ENCODE assay signal across 1 cellular context in the genomic region with DNA sequence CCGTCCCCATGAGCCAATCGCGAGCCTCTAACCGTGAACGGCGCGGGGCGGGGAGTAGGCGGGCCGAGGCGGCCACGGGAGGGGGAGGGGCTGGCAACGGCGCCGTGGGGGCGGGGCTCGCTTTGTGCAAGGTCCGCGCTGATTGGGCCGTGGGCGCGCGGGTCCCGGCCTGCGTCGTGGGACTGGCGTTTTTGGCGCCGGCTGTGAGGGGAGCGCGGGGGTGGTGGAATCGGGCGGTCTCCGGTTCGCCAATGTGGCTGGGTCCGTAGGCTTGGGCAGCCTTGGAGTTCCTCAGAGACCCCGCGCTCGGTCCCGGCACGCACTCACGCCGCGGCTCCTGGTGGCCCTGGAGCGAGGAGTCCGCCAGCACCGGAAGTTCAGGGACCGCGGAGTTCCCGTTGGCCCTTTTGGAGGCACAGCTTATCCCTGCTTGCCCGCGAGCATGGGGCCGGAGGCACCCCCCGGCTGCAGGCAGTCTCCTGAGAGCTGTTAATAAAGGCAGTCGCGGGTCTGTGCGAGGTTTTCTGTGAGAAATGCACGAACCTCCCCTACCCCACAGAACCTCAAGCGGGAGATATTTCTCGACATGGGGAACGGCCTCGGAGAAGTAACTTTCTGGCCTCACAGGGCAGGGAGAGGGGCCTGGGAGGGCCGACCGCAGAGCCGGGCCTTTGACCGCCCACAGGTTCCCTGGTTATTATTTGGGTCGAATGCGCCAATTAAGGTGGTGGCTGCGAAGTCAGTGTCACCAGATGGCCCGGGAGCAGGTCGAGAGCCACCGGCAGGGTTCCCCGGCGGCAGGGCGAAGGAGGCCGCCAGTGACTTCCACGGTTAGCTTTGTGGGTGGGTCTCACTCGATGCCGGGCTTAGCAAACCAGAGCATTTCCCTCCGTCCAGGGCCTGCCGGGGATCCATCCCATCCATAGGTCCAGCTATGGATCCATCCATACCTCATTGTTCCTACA.
TF ChIP-seq lines count a peak whose summit lies in the region.

No MANE protein-coding gene starts in this region.

TF ChIP-seq in K562, 482 proteins besides CTCF, POLR2A, EP300 and RAD21 (continued from another document):
- TF ChIP-seq, protein P1, sequence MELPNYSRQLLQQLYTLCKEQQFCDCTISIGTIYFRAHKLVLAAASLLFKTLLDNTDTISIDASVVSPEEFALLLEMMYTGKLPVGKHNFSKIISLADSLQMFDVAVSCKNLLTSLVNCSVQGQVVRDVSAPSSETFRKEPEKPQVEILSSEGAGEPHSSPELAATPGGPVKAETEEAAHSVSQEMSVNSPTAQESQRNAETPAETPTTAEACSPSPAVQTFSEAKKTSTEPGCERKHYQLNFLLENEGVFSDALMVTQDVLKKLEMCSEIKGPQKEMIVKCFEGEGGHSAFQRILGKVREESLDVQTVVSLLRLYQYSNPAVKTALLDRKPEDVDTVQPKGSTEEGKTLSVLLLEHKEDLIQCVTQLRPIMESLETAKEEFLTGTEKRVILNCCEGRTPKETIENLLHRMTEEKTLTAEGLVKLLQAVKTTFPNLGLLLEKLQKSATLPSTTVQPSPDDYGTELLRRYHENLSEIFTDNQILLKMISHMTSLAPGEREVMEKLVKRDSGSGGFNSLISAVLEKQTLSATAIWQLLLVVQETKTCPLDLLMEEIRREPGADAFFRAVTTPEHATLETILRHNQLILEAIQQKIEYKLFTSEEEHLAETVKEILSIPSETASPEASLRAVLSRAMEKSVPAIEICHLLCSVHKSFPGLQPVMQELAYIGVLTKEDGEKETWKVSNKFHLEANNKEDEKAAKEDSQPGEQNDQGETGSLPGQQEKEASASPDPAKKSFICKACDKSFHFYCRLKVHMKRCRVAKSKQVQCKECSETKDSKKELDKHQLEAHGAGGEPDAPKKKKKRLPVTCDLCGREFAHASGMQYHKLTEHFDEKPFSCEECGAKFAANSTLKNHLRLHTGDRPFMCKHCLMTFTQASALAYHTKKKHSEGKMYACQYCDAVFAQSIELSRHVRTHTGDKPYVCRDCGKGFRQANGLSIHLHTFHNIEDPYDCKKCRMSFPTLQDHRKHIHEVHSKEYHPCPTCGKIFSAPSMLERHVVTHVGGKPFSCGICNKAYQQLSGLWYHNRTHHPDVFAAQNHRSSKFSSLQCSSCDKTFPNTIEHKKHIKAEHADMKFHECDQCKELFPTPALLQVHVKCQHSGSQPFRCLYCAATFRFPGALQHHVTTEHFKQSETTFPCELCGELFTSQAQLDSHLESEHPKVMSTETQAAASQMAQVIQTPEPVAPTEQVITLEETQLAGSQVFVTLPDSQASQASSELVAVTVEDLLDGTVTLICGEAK (IDR thresholded peaks at IDR 0.05) = peak; percentile 68
- TF ChIP-seq, protein P1 (CRISPR knock-in tag; IDR thresholded peaks at IDR 0.05) = 0 out of 2 replicates have a peak, but pooled peaks have one; percentile 29
- no peak for TF ChIP-seq ASH1L (IDR thresholded peaks at IDR 0.05; ENCODE audit: borderline replicate concordance, low read depth, partially characterized antibody)
- peak; percentile 62 for TF ChIP-seq ETV1 (tag; conservative IDR thresholded peaks at IDR 0.05; ENCODE audit: low read depth)
- TF ChIP-seq TSC22D4 (tag; IDR thresholded peaks at IDR 0.05) = no peak
- 0 out of 2 replicates have a peak, but pooled peaks have one; percentile 14 for TF ChIP-seq NR3C1 (CRISPR knock-in tag; IDR thresholded peaks at IDR 0.05)
- TF ChIP-seq, protein P2, sequence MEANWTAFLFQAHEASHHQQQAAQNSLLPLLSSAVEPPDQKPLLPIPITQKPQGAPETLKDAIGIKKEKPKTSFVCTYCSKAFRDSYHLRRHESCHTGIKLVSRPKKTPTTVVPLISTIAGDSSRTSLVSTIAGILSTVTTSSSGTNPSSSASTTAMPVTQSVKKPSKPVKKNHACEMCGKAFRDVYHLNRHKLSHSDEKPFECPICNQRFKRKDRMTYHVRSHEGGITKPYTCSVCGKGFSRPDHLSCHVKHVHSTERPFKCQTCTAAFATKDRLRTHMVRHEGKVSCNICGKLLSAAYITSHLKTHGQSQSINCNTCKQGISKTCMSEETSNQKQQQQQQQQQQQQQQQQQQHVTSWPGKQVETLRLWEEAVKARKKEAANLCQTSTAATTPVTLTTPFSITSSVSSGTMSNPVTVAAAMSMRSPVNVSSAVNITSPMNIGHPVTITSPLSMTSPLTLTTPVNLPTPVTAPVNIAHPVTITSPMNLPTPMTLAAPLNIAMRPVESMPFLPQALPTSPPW (CRISPR knock-in tag; IDR thresholded peaks at IDR 0.05) = peak; percentile 75
- TF ChIP-seq ATF1 (CRISPR knock-in tag; IDR thresholded peaks at IDR 0.05) = no peak
- no peak for TF ChIP-seq ATF1 (tag; IDR thresholded peaks at IDR 0.05)
- TF ChIP-seq CREB1 (IDR thresholded peaks at IDR 0.05) = peak; percentile 16; the same call in 1 of the 2 replicates
- TF ChIP-seq CREB1 (CRISPR knock-in tag; IDR thresholded peaks at IDR 0.05) = no peak
- TF ChIP-seq NFIC (IDR thresholded peaks at IDR 0.05) = 0 out of 2 replicates have a peak, but pooled peaks have one; percentile 2
- TF ChIP-seq MYC (IDR thresholded peaks at IDR 0.05; ENCODE audit: low read depth, low read length) = no peak
- 0 out of 2 replicates have a peak, but pooled peaks have one; percentile 54 for TF ChIP-seq MYC (CRISPR knock-in tag; IDR thresholded peaks at IDR 0.05; ENCODE audit: borderline replicate concordance, low read depth)
- TF ChIP-seq, protein P3, sequence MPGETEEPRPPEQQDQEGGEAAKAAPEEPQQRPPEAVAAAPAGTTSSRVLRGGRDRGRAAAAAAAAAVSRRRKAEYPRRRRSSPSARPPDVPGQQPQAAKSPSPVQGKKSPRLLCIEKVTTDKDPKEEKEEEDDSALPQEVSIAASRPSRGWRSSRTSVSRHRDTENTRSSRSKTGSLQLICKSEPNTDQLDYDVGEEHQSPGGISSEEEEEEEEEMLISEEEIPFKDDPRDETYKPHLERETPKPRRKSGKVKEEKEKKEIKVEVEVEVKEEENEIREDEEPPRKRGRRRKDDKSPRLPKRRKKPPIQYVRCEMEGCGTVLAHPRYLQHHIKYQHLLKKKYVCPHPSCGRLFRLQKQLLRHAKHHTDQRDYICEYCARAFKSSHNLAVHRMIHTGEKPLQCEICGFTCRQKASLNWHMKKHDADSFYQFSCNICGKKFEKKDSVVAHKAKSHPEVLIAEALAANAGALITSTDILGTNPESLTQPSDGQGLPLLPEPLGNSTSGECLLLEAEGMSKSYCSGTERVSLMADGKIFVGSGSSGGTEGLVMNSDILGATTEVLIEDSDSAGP (CRISPR knock-in tag; IDR thresholded peaks at IDR 0.05) = no peak
- peak; percentile 6; the same call in 1 of the 2 replicates for TF ChIP-seq RBFOX2 (IDR thresholded peaks at IDR 0.05; ENCODE audit: low read depth, low read length)
- TF ChIP-seq RB1 (IDR thresholded peaks at IDR 0.05; ENCODE audit: low read depth) = peak; percentile 65; the same call in 1 of the 2 replicates
- peak; percentile 89 for TF ChIP-seq POLR2H (tag; IDR thresholded peaks at IDR 0.05; ENCODE audit: low read depth)
- peak in 1 of 2 experiments; percentile 22; a peak in 1 of 4 replicates for TF ChIP-seq NRF1 (conservative IDR thresholded peaks at IDR 0.05 in 1 of 2, IDR thresholded peaks at IDR 0.05 in 1 of 2)
- no peak for TF ChIP-seq NR1H2 (CRISPR knock-in tag; IDR thresholded peaks at IDR 0.05)
- TF ChIP-seq MTA2 (IDR thresholded peaks at IDR 0.05; ENCODE audit: low read depth) = no peak
- peak; percentile 51; the same call in 1 of the 2 replicates for TF ChIP-seq L3MBTL2 (IDR thresholded peaks at IDR 0.05)
- TF ChIP-seq GABPB1 (CRISPR knock-in tag; IDR thresholded peaks at IDR 0.05) = peak; percentile 75
- peak; percentile 62 for TF ChIP-seq POLR2G (IDR thresholded peaks at IDR 0.05; ENCODE audit: low read depth, low read length)
- peak; percentile 72 for TF ChIP-seq ZFX (CRISPR knock-in tag; IDR thresholded peaks at IDR 0.05)
- TF ChIP-seq EGR1 (conservative IDR thresholded peaks at IDR 0.05) = peak; percentile 91
- TF ChIP-seq, protein P4, sequence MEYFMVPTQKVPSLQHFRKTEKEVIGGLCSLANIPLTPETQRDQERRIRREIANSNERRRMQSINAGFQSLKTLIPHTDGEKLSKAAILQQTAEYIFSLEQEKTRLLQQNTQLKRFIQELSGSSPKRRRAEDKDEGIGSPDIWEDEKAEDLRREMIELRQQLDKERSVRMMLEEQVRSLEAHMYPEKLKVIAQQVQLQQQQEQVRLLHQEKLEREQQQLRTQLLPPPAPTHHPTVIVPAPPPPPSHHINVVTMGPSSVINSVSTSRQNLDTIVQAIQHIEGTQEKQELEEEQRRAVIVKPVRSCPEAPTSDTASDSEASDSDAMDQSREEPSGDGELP (CRISPR knock-in tag; IDR thresholded peaks at IDR 0.05; ENCODE audit: borderline replicate concordance) = 0 out of 2 replicates have a peak, but pooled peaks have one; percentile 23
- TF ChIP-seq, protein P5, sequence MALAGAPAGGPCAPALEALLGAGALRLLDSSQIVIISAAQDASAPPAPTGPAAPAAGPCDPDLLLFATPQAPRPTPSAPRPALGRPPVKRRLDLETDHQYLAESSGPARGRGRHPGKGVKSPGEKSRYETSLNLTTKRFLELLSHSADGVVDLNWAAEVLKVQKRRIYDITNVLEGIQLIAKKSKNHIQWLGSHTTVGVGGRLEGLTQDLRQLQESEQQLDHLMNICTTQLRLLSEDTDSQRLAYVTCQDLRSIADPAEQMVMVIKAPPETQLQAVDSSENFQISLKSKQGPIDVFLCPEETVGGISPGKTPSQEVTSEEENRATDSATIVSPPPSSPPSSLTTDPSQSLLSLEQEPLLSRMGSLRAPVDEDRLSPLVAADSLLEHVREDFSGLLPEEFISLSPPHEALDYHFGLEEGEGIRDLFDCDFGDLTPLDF (CRISPR knock-in tag; IDR thresholded peaks at IDR 0.05) = 0 out of 2 replicates have a peak, but pooled peaks have one; percentile 45
- TF ChIP-seq GTF2A2 (tag; IDR thresholded peaks at IDR 0.05) = no peak
- no peak for TF ChIP-seq ZNF431 (CRISPR knock-in tag; IDR thresholded peaks at IDR 0.05)
- peak; percentile 76; the same call in 1 of the 2 replicates for TF ChIP-seq KDM2B (CRISPR knock-in tag; IDR thresholded peaks at IDR 0.05)
- TF ChIP-seq RBBP5 (IDR thresholded peaks at IDR 0.05; ENCODE audit: borderline replicate concordance, insufficient read depth, low read length, poor library complexity, severe bottlenecking) = peak; percentile 29
- TF ChIP-seq, protein P6, sequence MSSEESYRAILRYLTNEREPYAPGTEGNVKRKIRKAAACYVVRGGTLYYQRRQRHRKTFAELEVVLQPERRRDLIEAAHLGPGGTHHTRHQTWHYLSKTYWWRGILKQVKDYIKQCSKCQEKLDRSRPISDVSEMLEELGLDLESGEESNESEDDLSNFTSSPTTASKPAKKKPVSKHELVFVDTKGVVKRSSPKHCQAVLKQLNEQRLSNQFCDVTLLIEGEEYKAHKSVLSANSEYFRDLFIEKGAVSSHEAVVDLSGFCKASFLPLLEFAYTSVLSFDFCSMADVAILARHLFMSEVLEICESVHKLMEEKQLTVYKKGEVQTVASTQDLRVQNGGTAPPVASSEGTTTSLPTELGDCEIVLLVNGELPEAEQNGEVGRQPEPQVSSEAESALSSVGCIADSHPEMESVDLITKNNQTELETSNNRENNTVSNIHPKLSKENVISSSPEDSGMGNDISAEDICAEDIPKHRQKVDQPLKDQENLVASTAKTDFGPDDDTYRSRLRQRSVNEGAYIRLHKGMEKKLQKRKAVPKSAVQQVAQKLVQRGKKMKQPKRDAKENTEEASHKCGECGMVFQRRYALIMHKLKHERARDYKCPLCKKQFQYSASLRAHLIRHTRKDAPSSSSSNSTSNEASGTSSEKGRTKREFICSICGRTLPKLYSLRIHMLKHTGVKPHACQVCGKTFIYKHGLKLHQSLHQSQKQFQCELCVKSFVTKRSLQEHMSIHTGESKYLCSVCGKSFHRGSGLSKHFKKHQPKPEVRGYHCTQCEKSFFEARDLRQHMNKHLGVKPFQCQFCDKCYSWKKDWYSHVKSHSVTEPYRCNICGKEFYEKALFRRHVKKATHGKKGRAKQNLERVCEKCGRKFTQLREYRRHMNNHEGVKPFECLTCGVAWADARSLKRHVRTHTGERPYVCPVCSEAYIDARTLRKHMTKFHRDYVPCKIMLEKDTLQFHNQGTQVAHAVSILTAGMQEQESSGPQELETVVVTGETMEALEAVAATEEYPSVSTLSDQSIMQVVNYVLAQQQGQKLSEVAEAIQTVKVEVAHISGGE (CRISPR knock-in tag; IDR thresholded peaks at IDR 0.05) = peak in 1 of 3 experiments; percentile 68; a peak in 3 of 6 replicates
- no peak for TF ChIP-seq SMARCA5 (IDR thresholded peaks at IDR 0.05)
- peak; percentile 85 for TF ChIP-seq E2F3 (CRISPR knock-in tag; IDR thresholded peaks at IDR 0.05)
- peak; percentile 73 for TF ChIP-seq CXXC5 (CRISPR knock-in tag; IDR thresholded peaks at IDR 0.05)
- TF ChIP-seq PHF8 (IDR thresholded peaks at IDR 0.05; ENCODE audit: borderline replicate concordance, low read length) = peak; percentile 78; the same call in 1 of the 2 replicates
- TF ChIP-seq, protein P7, sequence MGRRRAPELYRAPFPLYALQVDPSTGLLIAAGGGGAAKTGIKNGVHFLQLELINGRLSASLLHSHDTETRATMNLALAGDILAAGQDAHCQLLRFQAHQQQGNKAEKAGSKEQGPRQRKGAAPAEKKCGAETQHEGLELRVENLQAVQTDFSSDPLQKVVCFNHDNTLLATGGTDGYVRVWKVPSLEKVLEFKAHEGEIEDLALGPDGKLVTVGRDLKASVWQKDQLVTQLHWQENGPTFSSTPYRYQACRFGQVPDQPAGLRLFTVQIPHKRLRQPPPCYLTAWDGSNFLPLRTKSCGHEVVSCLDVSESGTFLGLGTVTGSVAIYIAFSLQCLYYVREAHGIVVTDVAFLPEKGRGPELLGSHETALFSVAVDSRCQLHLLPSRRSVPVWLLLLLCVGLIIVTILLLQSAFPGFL (CRISPR knock-in tag; IDR thresholded peaks at IDR 0.05) = 0 out of 2 replicates have a peak, but pooled peaks have one; percentile 49
